Comparison of ENCODE assay signal across 9 cellular contexts in genomic region chr4:88219099-88219498, GRCh38.
DNase-seq lines count a peak whose midpoint lies in the region; ATAC-seq and TF ChIP-seq lines count a peak whose summit lies in the region.
"Had no signal": no experiment of that assay in that cellular context is flagged by ENCODE, and none has a peak within 500 bp of the region (broad histone marks: within the 10 kb centered on the region; RNA-seq: fewer than 3 reads in every experiment).

No MANE protein-coding gene starts in this region.

- peaks cover 2% of the 10 kb centered on the region for H3K27me3 Mint-ChIP-seq in endothelial cell (ENCODE audit: unreplicated experiment)

- no peak overlapping the region for H3K4me3 Mint-ChIP-seq in endothelial cell (ENCODE audit: unreplicated experiment)
- H3K4me3 Mint-ChIP-seq: T-helper 1 cell treated with Interleukin-12 subunit alpha and Interleukin-12 subunit beta and Interleukin-4 antibody, amounts not matched to agents 30 μg/mL and 1 μg/mL, for 36 hours had no signal

- no peaks in the 10 kb centered on the region for H3K36me3 Mint-ChIP-seq in endothelial cell (ENCODE audit: low read depth, unreplicated experiment)

- DNase-seq in COR-L47 (lab: John Stamatoyannopoulos, UW) = peak; percentile 46
- DNase-seq in LHCN-M2 (ENCODE audit: low read depth) = peak; percentile 55
- peak; percentile 42 for DNase-seq in RWPE1 (ENCODE audit: low spot score)
- DNase-seq in endothelial cell (ENCODE audit: low spot score) = no peak
- DNase-seq in myocyte (ENCODE audit: low read depth) = peak; percentile 61
- no peak for DNase-seq in stimulated activated CD4-positive, alpha-beta T cell treated with anti-CD3 and anti-CD28 coated beads, Interleukin-12 subunit alpha, Interleukin-12 subunit beta, amount 100 ng/mL, for 4 hours
- DNase-seq in activated CD8-positive, alpha-beta memory T cell treated with anti-CD3 and anti-CD28 coated beads, Interleukin-2, amount 50 U/mL, for 48 hours = no peak

- TF ChIP-seq CTCF in RWPE1 (conservative IDR thresholded peaks at IDR 0.05; ENCODE audit: low read depth) = peak; percentile 68
- TF ChIP-seq CTCF in endothelial cell (IDR thresholded peaks at IDR 0.05; ENCODE audit: unreplicated experiment) = peak; percentile 87

- no peak overlapping the region for H3K27ac ChIP-seq in RWPE1

- CTCF ChIA-PET in RWPE1 (lab: Yijun Ruan, JAX) = interaction anchor here (0.5 to 1.3 kb wide), 13 partner anchors 8 to 306 kb away, joined by 3 to 12 read pairs (median 4); no protein-coding TSS in a partner anchor

- POLR2A ChIA-PET in RWPE1 (lab: Yijun Ruan, JAX; ENCODE audit: low non-redundant PET) = no interaction called here

- no peak overlapping the region for H3K27ac Mint-ChIP-seq in endothelial cell (ENCODE audit: unreplicated experiment)
- H3K27ac Mint-ChIP-seq: T-helper 1 cell treated with Interleukin-12 subunit alpha and Interleukin-12 subunit beta and Interleukin-4 antibody, amounts not matched to agents 30 μg/mL and 1 μg/mL, for 36 hours had no signal

- ATAC-seq in GM19372 (IDR thresholded peaks at IDR 0.05; ENCODE audit: low read depth, unreplicated experiment) = peak; percentile 68

- H3K4me1 Mint-ChIP-seq in endothelial cell (ENCODE audit: unreplicated experiment) = peaks cover 5% of the 10 kb centered on the region

- H3K9me3 Mint-ChIP-seq in endothelial cell (ENCODE audit: unreplicated experiment) = no peaks in the 10 kb centered on the region

Comparison
In these comparisons a context has a peak if more than half of its experiments do, and no peak if none do; other contexts are left out.
1. DNase-seq: peak in COR-L47 (single experiment), LHCN-M2 (single experiment), RWPE1 (single experiment) and myocyte (single experiment); none in endothelial cell (single experiment), stimulated activated CD4-positive, alpha-beta T cell treated with anti-CD3 and anti-CD28 coated beads, Interleukin-12 subunit alpha, Interleukin-12 subunit beta, amount 100 ng/mL, for 4 hours (single experiment) and activated CD8-positive, alpha-beta memory T cell treated with anti-CD3 and anti-CD28 coated beads, Interleukin-2, amount 50 U/mL, for 48 hours (single experiment).